9 cellular contexts compared by ENCODE assay signal in the genomic region with DNA sequence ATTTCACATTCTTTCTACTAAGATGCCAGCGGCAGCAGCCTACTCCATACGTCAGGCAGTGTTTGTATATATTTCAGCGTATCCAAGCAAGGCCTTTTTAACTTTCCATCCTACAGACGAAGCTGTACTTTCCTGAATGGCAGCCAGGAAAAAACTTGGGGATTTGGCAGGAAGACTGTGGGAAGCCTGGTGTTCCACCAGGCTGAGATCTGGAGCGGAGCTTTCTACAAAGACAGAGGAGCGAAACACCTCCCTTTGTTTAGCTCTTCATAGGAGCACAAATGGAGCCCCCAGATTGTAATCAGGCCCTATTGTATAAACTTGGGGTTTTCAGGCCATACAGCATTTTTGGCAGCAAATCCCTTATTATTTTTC.
DNase-seq lines count a peak whose midpoint lies in the region; ATAC-seq, FAIRE-seq and TF ChIP-seq lines count a peak whose summit lies in the region.
"Had no signal": no experiment of that assay in that cellular context is flagged by ENCODE, and none has a peak within 500 bp of the region (broad histone marks: within the 10 kb centered on the region; RNA-seq: fewer than 3 reads in every experiment).

No MANE protein-coding gene starts in this region.

- no peaks in the 10 kb centered on the region for H3K9me3 ChIP-seq in psoas muscle

- ATAC-seq in Right ventricle myocardium superior (ENCODE audit: poor library complexity): peak; percentile 75
- peak; percentile 11 to 62 (median 53) for ATAC-seq in psoas muscle
- ATAC-seq in HG02610 (IDR thresholded peaks at IDR 0.05; ENCODE audit: unreplicated experiment): no peak

- peak; percentile 37 for DNase-seq in AG20443 (ENCODE audit: low spot score)
- peak; percentile 82 for DNase-seq in amniotic epithelial cell (ENCODE audit: low read depth)
- peak; percentile 47 for DNase-seq in Right ventricle myocardium superior
- DNase-seq in psoas muscle: no peak
- no peak for DNase-seq in 8988T
- DNase-seq in frontal cortex (ENCODE audit: low spot score in 2 of 2): no peak
- DNase-seq in activated CD4-positive, CD25-positive, alpha-beta regulatory T cell treated with anti-CD3 and anti-CD28 coated beads, Interleukin-2, amount 50 U/mL, for 72 hours: no peak

- H3K4me1 ChIP-seq in psoas muscle: peaks cover 28% of the 10 kb centered on the region

- no peaks in the 10 kb centered on the region for H3K27me3 ChIP-seq in psoas muscle (ENCODE audit: insufficient read depth in 3 of 3, low read length in 2 of 3)

- no peak for TF ChIP-seq CTCF in psoas muscle (IDR thresholded peaks at IDR 0.05)

- peak overlapping the region; percentile 75 for H3K27ac ChIP-seq in psoas muscle
- H3K27ac ChIP-seq: KMS-11 had no signal

- no peaks in the 10 kb centered on the region for H3K36me3 ChIP-seq in psoas muscle (ENCODE audit: insufficient read depth in 1 of 2, low read depth in 1 of 2)

- peak overlapping the region; percentile 27 for H3K4me3 ChIP-seq in psoas muscle

- intact Hi-C loops in Right ventricle myocardium superior (cut with DNase I) (loop anchor here (2.0 to 10.0 kb wide), 3 partner anchors 89 to 223 kb away; no protein-coding TSS in a partner anchor), psoas muscle (cut with DNase I) (no loop called here)

- 32 to 40% (median 36%) methylated on average over 6 of the region's 6 CpGs for WGBS in psoas muscle, 3 donors

- no peak for FAIRE-seq in frontal cortex (lab: Jason Lieb, UNC)

Comparison
In these comparisons a context has a peak if more than half of its experiments do, and no peak if none do; other contexts are left out.
1. DNase-seq: peak in AG20443 (single experiment), amniotic epithelial cell (single experiment) and Right ventricle myocardium superior (single experiment); none in psoas muscle (0 of 2), 8988T (single experiment), frontal cortex (0 of 2) and activated CD4-positive, CD25-positive, alpha-beta regulatory T cell treated with anti-CD3 and anti-CD28 coated beads, Interleukin-2, amount 50 U/mL, for 72 hours (single experiment).